In genomic region chr9:97478301-97478981, GRCh38 we compare ENCODE assay signal across 20 cellular contexts. TPM values are rescaled to one million over a fixed set of nuclear protein-coding genes. Genes with fewer than 3 reads are reported as not detected.
DNase-seq lines count a peak whose midpoint lies in the region; ATAC-seq and TF ChIP-seq lines count a peak whose summit lies in the region.
"Had no signal": no experiment of that assay in that cellular context is flagged by ENCODE, and none has a peak within 500 bp of the region (broad histone marks: within the 10 kb centered on the region; RNA-seq: fewer than 3 reads in every experiment).

No MANE protein-coding gene starts in this region.

- no peak overlapping the region for H2AFZ ChIP-seq in SK-N-SH (ENCODE audit: low read depth)
- H2AFZ ChIP-seq: PC-9 had no signal

- WGBS in SK-N-SH (ENCODE audit: low lambda C conversion rate), result 65% methylated on average over 3 of the region's 3 CpGs

- TF ChIP-seq RAD21 in SK-N-SH (IDR thresholded peaks at IDR 0.05; ENCODE audit: low read length), result no peak

- no peak for ATAC-seq in SK-N-SH treated with all-trans-retinoic acid at 6 μM for 48 hours
- ATAC-seq in left lobe of liver, result peak; percentile 86
- no peak for ATAC-seq in GM21619 (IDR thresholded peaks at IDR 0.05; ENCODE audit: unreplicated experiment)
- ATAC-seq: A549 had no signal

- H3F3A ChIP-seq in SK-N-SH (replicated peaks; ENCODE audit: insufficient read depth), result no peaks in the 10 kb centered on the region

- H3K36me3 ChIP-seq in SK-N-SH (replicated peaks in 1 of 2; ENCODE audit: control insufficient read depth in 1 of 2, insufficient read depth in 2 of 2, low read length in 1 of 2) (peaks cover 15 to 20% of the 10 kb centered on the region in 2 experiments), vagina (peaks cover 0 to 10% of the 10 kb centered on the region in 2 donors)
- H3K36me3 ChIP-seq: MG63 had no signal

- no peaks in the 10 kb centered on the region for H3K79me2 ChIP-seq in SK-N-SH (ENCODE audit: insufficient read depth)

- H3K27ac ChIP-seq in SK-N-SH (ENCODE audit: low read depth in 2 of 2, low read length in 1 of 2) (peak overlapping the region in 1 of 2 experiments; percentile 19; a peak in 1 of 4 replicates), vagina (peak overlapping the region; percentile 7)
- H3K27ac ChIP-seq: A549, PC-9, RWPE1 had no signal

- H3K4me3 ChIP-seq in SK-N-SH (ENCODE audit: low read depth in 2 of 2, low read length in 1 of 2), result no peak overlapping the region
- no peak overlapping the region for H3K4me3 ChIP-seq in vagina
- H3K4me3 ChIP-seq: A549, MG63, PC-9 had no signal

- H3K4me1 ChIP-seq in SK-N-SH (ENCODE audit: control insufficient read depth in 1 of 2, insufficient read depth in 2 of 2, low read depth in 1 of 2, low read length in 1 of 2) (peaks cover 0 to 26% of the 10 kb centered on the region in 2 experiments; a peak in 3 of 4 replicates), vagina (no peaks in the 10 kb centered on the region)
- H3K4me1 ChIP-seq: A549, Caco-2 had no signal

- H3K9ac ChIP-seq in SK-N-SH, result no peak overlapping the region

- H3K4me2 ChIP-seq in SK-N-SH, result no peak overlapping the region
- H3K4me2 ChIP-seq: A549, PC-9 had no signal

- no peak; a peak in 1 of 4 replicates for TF ChIP-seq EP300 in SK-N-SH (IDR thresholded peaks at IDR 0.05; ENCODE audit: borderline replicate concordance in 1 of 2, low read depth in 1 of 2, low read length in 1 of 2)

- no peaks in the 10 kb centered on the region; the same call in 1 of the 2 replicates for H3K9me2 ChIP-seq in SK-N-SH

- intact Hi-C loops in vagina (cut with DNase I), result no loop called here

- H3K9me3 ChIP-seq in SK-N-SH (no peaks in the 10 kb centered on the region), vagina (no peaks in the 10 kb centered on the region)
- H3K9me3 ChIP-seq: A549, Caco-2, MG63 had no signal

- H4K20me1 ChIP-seq in SK-N-SH (ENCODE audit: insufficient read depth), result no peaks in the 10 kb centered on the region

- no peak for TF ChIP-seq POLR2A in vagina (IDR thresholded peaks at IDR 0.05)

- CTCF ChIA-PET in SK-N-SH (lab: Yijun Ruan, JAX), result interaction anchor here (0.6 to 4.7 kb wide), 8 partner anchors 9 to 138 kb away, joined by 3 to 59 read pairs (median 4); partner anchors contain the start of gene TMOD1

- DNase-seq in SK-N-SH, result no peak
- DNase-seq in NCI-H69 (lab: John Stamatoyannopoulos, UW), result peak; percentile 59
- DNase-seq in left lobe of liver (ENCODE audit: low spot score), result peak; percentile 71
- no peak for DNase-seq in vagina (ENCODE audit: extremely low spot score in 2 of 2)
- DNase-seq in effector CD4-positive, alpha-beta T cell, result no peak
- DNase-seq in DMS53 (lab: John Stamatoyannopoulos, UW), result no peak
- DNase-seq: Caco-2; CD4-positive, alpha-beta T cell; EL; MG63; NCI-H1092 treated with DMSO at 0.1 percent for 48 hours; NCI-H146; NCI-H2081 treated with DMSO at 0.1 percent for 48 hours; NCI-H82; PC-9; SIG-M5 had no signal

- H3K27me3 ChIP-seq in SK-N-SH (ENCODE audit: insufficient read depth) (no peaks in the 10 kb centered on the region), vagina (no peaks in the 10 kb centered on the region)
- H3K27me3 ChIP-seq: MG63 had no signal

- POLR2A ChIA-PET in SK-N-SH (lab: Yijun Ruan, JAX), result no interaction called here

- TF ChIP-seq CTCF in SK-N-SH (IDR thresholded peaks at IDR 0.05) (no peak), vagina (IDR thresholded peaks at IDR 0.05) (no peak)

TF ChIP-seq in SK-N-SH, 30 proteins besides CTCF, POLR2A, EP300 and RAD21 (continues in another document):
- TF ChIP-seq NFIC (IDR thresholded peaks at IDR 0.05; ENCODE audit: borderline replicate concordance) (no peak), GATA2 (CRISPR knock-in tag; IDR thresholded peaks at IDR 0.05) (peak; percentile 38; the same call in 1 of the 2 replicates), FOSL2 (IDR thresholded peaks at IDR 0.05; ENCODE audit: borderline replicate concordance, low read depth) (no peak), POLR2AphosphoS5 (IDR thresholded peaks at IDR 0.05; ENCODE audit: low read depth, low read length) (no peak), JUND (IDR thresholded peaks at IDR 0.05) (no peak), ZBTB33 (IDR thresholded peaks at IDR 0.05; ENCODE audit: borderline replicate concordance, low read depth) (no peak), YY1 (IDR thresholded peaks at IDR 0.05; ENCODE audit: low read depth) (no peak), ELF1 (IDR thresholded peaks at IDR 0.05) (no peak), TEAD4 (IDR thresholded peaks at IDR 0.05; ENCODE audit: borderline replicate concordance, insufficient read depth) (no peak), SMC3 (IDR thresholded peaks at IDR 0.05; ENCODE audit: low read depth, low read length) (no peak), TAF1 (IDR thresholded peaks at IDR 0.05; ENCODE audit: borderline replicate concordance, low read depth, low read length) (no peak)
- TF ChIP-seq, protein P1, sequence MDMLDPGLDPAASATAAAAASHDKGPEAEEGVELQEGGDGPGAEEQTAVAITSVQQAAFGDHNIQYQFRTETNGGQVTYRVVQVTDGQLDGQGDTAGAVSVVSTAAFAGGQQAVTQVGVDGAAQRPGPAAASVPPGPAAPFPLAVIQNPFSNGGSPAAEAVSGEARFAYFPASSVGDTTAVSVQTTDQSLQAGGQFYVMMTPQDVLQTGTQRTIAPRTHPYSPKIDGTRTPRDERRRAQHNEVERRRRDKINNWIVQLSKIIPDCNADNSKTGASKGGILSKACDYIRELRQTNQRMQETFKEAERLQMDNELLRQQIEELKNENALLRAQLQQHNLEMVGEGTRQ (IDR thresholded peaks at IDR 0.05; ENCODE audit: borderline replicate concordance, low read depth, low read length), result no peak

TF ChIP-seq in SK-N-SH treated with all-trans-retinoic acid at 6 μM for 48 hours, 23 proteins besides CTCF, POLR2A, EP300 and RAD21 (continues in another document):
- TF ChIP-seq CSDC2 (CRISPR knock-in tag; IDR thresholded peaks at IDR 0.05) (no peak), BACH2 (CRISPR knock-in tag; IDR thresholded peaks at IDR 0.05; ENCODE audit: borderline replicate concordance) (no peak), ESRRG (CRISPR knock-in tag; IDR thresholded peaks at IDR 0.05) (no peak), TCF4 (CRISPR knock-in tag; IDR thresholded peaks at IDR 0.05; ENCODE audit: borderline replicate concordance) (no peak; the same call in 1 of the 2 replicates), ZNF565 (CRISPR knock-in tag; conservative IDR thresholded peaks at IDR 0.05; ENCODE audit: low read depth) (no peak), TOX (CRISPR knock-in tag; IDR thresholded peaks at IDR 0.05; ENCODE audit: borderline replicate concordance) (no peak), ZC3H10 (CRISPR knock-in tag; IDR thresholded peaks at IDR 0.05) (no peak), ZNF8 (CRISPR knock-in tag; IDR thresholded peaks at IDR 0.05) (no peak), PATZ1 (CRISPR knock-in tag; IDR thresholded peaks at IDR 0.05; ENCODE audit: borderline replicate concordance) (no peak), POU6F1 (CRISPR knock-in tag; IDR thresholded peaks at IDR 0.05; ENCODE audit: borderline replicate concordance, low read depth) (no peak), CSRNP3 (CRISPR knock-in tag; IDR thresholded peaks at IDR 0.05) (no peak), PPARA (CRISPR knock-in tag; IDR thresholded peaks at IDR 0.05; ENCODE audit: borderline replicate concordance) (no peak)

RNA-seq across cellular contexts. Expression of gene TMOD1, which starts 23.0 kb away (rescaled TPM):
- 0.54 and 1.6 TPM in 2 replicates for polyA plus RNA-seq in SK-N-SH (2012; rRNA removed)
- polyA plus RNA-seq in SK-N-SH (2012; cell fraction: cytosol; rRNA removed), result 3.8 and 5.6 TPM in 2 replicates
- 1.1 and 1.2 TPM in 2 replicates for polyA plus RNA-seq in SK-N-SH (2012; cell fraction: nucleus; rRNA removed)
- total RNA-seq in left lobe of liver (10.6 TPM), vagina (21.1 TPM)

Comparison
In these comparisons a context has a peak if more than half of its experiments do, and no peak if none do; other contexts are left out.
1. DNase-seq: peak in NCI-H69 (single experiment) and left lobe of liver (single experiment); none in SK-N-SH (single experiment), vagina (0 of 2), effector CD4-positive, alpha-beta T cell (single experiment) and DMS53 (single experiment).